15 cellular contexts compared by ENCODE assay signal in genomic region chr20:58072695-58073671, GRCh38.
A peak's percentile ranks its signal among the peaks of the same experiment; 100 is the strongest.
DNase-seq lines count a peak whose midpoint lies in the region; ATAC-seq and TF ChIP-seq lines count a peak whose summit lies in the region.
"Had no signal": no experiment of that assay in that cellular context is flagged by ENCODE, and none has a peak within 500 bp of the region (broad histone marks: within the 10 kb centered on the region; RNA-seq: fewer than 3 reads in every experiment).

No MANE protein-coding gene starts in this region.

- DNase-seq in SJCRH30: peak in 1 of 2 experiments; percentile 52
- peak; percentile 41 for DNase-seq in ecto neural progenitor cell (ENCODE audit: low spot score)
- peak; percentile 15 to 68 for DNase-seq in lower leg skin (ENCODE audit: low spot score in 2 of 2)
- peak; percentile 45 for DNase-seq in spleen
- DNase-seq in NCI-H146 (lab: John Stamatoyannopoulos, UW): no peak
- DNase-seq in stimulated activated naive B cell treated with anti-CD40 and anti-IgM and Interleukin-4, amounts not matched to agents 10 μg/mL and 1 μg/mL and 100 μg/mL, for 72 hours: no peak
- DNase-seq in NCI-H69 (lab: John Stamatoyannopoulos, UW): no peak
- DNase-seq: HFFc6, MM.1S, NCI-H1092 treated with DMSO at 0.1 percent for 48 hours, NCI-H1694, NCI-H524 had no signal

- H3K27ac Mint-ChIP-seq in stimulated activated naive B cell treated with anti-CD40 and anti-IgM and Interleukin-4, amounts not matched to agents 10 μg/mL and 1 μg/mL and 100 μg/mL, for 72 hours: no peak overlapping the region
- H3K27ac Mint-ChIP-seq: GM23338, HFFc6 had no signal

- peaks cover 8 to 10% of the 10 kb centered on the region in 2 donors for H3K4me1 Mint-ChIP-seq in stimulated activated naive B cell treated with anti-CD40 and anti-IgM and Interleukin-4, amounts not matched to agents 10 μg/mL and 1 μg/mL and 100 μg/mL, for 72 hours

- no peaks in the 10 kb centered on the region for H3K36me3 ChIP-seq in SJCRH30
- H3K36me3 ChIP-seq in spleen: no peaks in the 10 kb centered on the region

- peaks cover 3% of the 10 kb centered on the region in 2 donors for H3K9me3 Mint-ChIP-seq in stimulated activated naive B cell treated with anti-CD40 and anti-IgM and Interleukin-4, amounts not matched to agents 10 μg/mL and 1 μg/mL and 100 μg/mL, for 72 hours
- H3K9me3 Mint-ChIP-seq: HFFc6 had no signal

- H3K4me1 ChIP-seq in SJCRH30 (peaks cover 48% of the 10 kb centered on the region), spleen (peaks cover 0 to 14% (median 9%) of the 10 kb centered on the region in 6 donors)

- TF ChIP-seq POLR2A in lower leg skin (IDR thresholded peaks at IDR 0.05) (no peak), spleen (IDR thresholded peaks at IDR 0.05) (no peak)

- intact Hi-C loops in lower leg skin (cut with DNase I; ENCODE audit: low total_unique reads) (no loop called here), spleen (cut with DNase I; ENCODE audit: low total_unique reads) (no loop called here)

- H3K4me3 ChIP-seq in SJCRH30 (no peak overlapping the region), lower leg skin (ENCODE audit: low read depth, poor library complexity, severe bottlenecking) (no peak overlapping the region), spleen (no peak overlapping the region)
- H3K4me3 ChIP-seq: GM23338 had no signal

- TF ChIP-seq CTCF in lower leg skin (IDR thresholded peaks at IDR 0.05) (no peak), spleen (IDR thresholded peaks at IDR 0.05 in 8 of 11, conservative IDR thresholded peaks at IDR 0.05 in 3 of 11) (no peak)

- H3K9me3 ChIP-seq in SJCRH30 (replicated peaks) (peaks cover 11% of the 10 kb centered on the region), spleen (peaks cover 0 to 3% (median 0%) of the 10 kb centered on the region in 8 donors)

- no peaks in the 10 kb centered on the region for H3K27me3 ChIP-seq in SJCRH30
- peaks cover 0 to 27% (median 0%) of the 10 kb centered on the region in 7 donors for H3K27me3 ChIP-seq in spleen (replicated peaks in 1 of 7)

- 83% methylated on average over 14 to 15 of the region's 15 CpGs for WGBS in lower leg skin, 2 donors
- WGBS in spleen, 5 donors: 85 to 94% (median 87%) methylated on average over 14 to 15 of the region's 15 CpGs

- H3K27ac ChIP-seq in SJCRH30 (peak overlapping the region; percentile 90), spleen (no peak overlapping the region)

- no peak for ATAC-seq in stimulated activated naive B cell treated with anti-CD40 and anti-IgM and Interleukin-4, amounts not matched to agents 10 μg/mL and 1 μg/mL and 100 μg/mL, for 72 hours (replicated peaks)
- ATAC-seq: GM23338, Panc1, Right ventricle myocardium inferior had no signal

- peaks cover 65 to 78% of the 10 kb centered on the region in 2 donors for H3K27me3 Mint-ChIP-seq in stimulated activated naive B cell treated with anti-CD40 and anti-IgM and Interleukin-4, amounts not matched to agents 10 μg/mL and 1 μg/mL and 100 μg/mL, for 72 hours

- no peak overlapping the region for H3K4me3 Mint-ChIP-seq in stimulated activated naive B cell treated with anti-CD40 and anti-IgM and Interleukin-4, amounts not matched to agents 10 μg/mL and 1 μg/mL and 100 μg/mL, for 72 hours
- H3K4me3 Mint-ChIP-seq: GM23338, HFFc6 had no signal

- H3K36me3 Mint-ChIP-seq in stimulated activated naive B cell treated with anti-CD40 and anti-IgM and Interleukin-4, amounts not matched to agents 10 μg/mL and 1 μg/mL and 100 μg/mL, for 72 hours: no peaks in the 10 kb centered on the region

Comparison
In these comparisons a context has a peak if more than half of its experiments do, and no peak if none do; other contexts are left out.
1. DNase-seq: peak in ecto neural progenitor cell (single experiment), lower leg skin (2 of 2) and spleen (single experiment); none in NCI-H146 (single experiment), stimulated activated naive B cell treated with anti-CD40 and anti-IgM and Interleukin-4, amounts not matched to agents 10 μg/mL and 1 μg/mL and 100 μg/mL, for 72 hours (single experiment) and NCI-H69 (single experiment).